ENCODE assay signal across 34 cellular contexts in genomic region chr10:107083388-107084009, GRCh38.
"Had no signal": no experiment of that assay in that cellular context is flagged by ENCODE, and none has a peak within 500 bp of the region (broad histone marks: within the 10 kb centered on the region; RNA-seq: fewer than 3 reads in every experiment).

No MANE protein-coding gene starts in this region.

- H3K27me3 Mint-ChIP-seq: activated CD4-positive, alpha-beta memory T cell treated with anti-CD3 and anti-CD28 coated beads for 36 hours; activated CD8-positive, alpha-beta memory T cell treated with anti-CD3 and anti-CD28 coated beads, Interleukin-2, amount 10 ng/mL, durations not matched to agents 7 days and 5 days; activated naive CD4-positive, alpha-beta T cell treated with anti-CD3 and anti-CD28 coated beads, Interleukin-2, amount 50 U/mL, for 24 hours; activated naive CD8-positive, alpha-beta T cell treated with anti-CD3 and anti-CD28 coated beads for 36 hours; activated naive CD8-positive, alpha-beta T cell treated with anti-CD3 and anti-CD28 coated beads, Interleukin-2, amount 50 U/mL, for 24 hours; brain; T-helper 17 cell had no signal

- H3K27ac ChIP-seq: adrenal gland, ascending aorta, breast epithelium, cardiac muscle cell, colonic mucosa, VCaP had no signal

- H3K9me3 Mint-ChIP-seq: activated naive CD4-positive, alpha-beta T cell treated with anti-CD3 and anti-CD28 coated beads, Interleukin-2, amount 50 U/mL, for 24 hours; activated naive CD8-positive, alpha-beta T cell treated with anti-CD3 and anti-CD28 coated beads for 36 hours; WTC11 had no signal

- DNase-seq: activated CD4-positive, alpha-beta memory T cell treated with anti-CD3 and anti-CD28 coated beads for 36 hours; activated CD4-positive, alpha-beta T cell treated with anti-CD3 and anti-CD28 coated beads for 1 hour; activated CD4-positive, alpha-beta T cell treated with anti-CD3 and anti-CD28 coated beads for 48 hours; activated CD4-positive, alpha-beta T cell treated with anti-CD3 and anti-CD28 coated beads, Interleukin-2, amount 50 U/mL, for 1 hour; activated CD8-positive, alpha-beta memory T cell treated with anti-CD3 and anti-CD28 coated beads, Interleukin-2, amount 10 ng/mL, durations not matched to agents 7 days and 5 days; activated CD8-positive, alpha-beta memory T cell treated with anti-CD3 and anti-CD28 coated beads, Interleukin-2, amount 50 U/mL, for 4 hours; activated CD8-positive, alpha-beta T cell treated with anti-CD3 and anti-CD28 coated beads, Interleukin-2, amount 10 ng/mL, durations not matched to agents 7 days and 5 days; activated effector memory CD4-positive, alpha-beta T cell treated with anti-CD3 and anti-CD28 coated beads, Interleukin-2, amount 50 U/mL, for 16 hours; activated naive CD4-positive, alpha-beta T cell treated with anti-CD3 and anti-CD28 coated beads for 36 hours; activated naive CD8-positive, alpha-beta T cell treated with anti-CD3 and anti-CD28 coated beads for 36 hours; activated naive CD8-positive, alpha-beta T cell treated with anti-CD3 and anti-CD28 coated beads, Interleukin-2, amount 50 U/mL, for 24 hours; activated T-cell treated with anti-CD3 and anti-CD28 coated beads, Interleukin-2, amount 50 U/mL, for 1 hour; activated T-cell treated with anti-CD3 and anti-CD28 coated beads, Interleukin-2, amount 50 U/mL, for 48 hours; adrenal gland; amygdala; central memory CD4-positive, alpha-beta T cell; cerebellar nuclear complex; colonic mucosa; effector CD8-positive, alpha-beta T cell; foreskin fibroblast; head of caudate nucleus; T-helper 1 cell; T-helper 17 cell had no signal

- H3K9me3 ChIP-seq: adrenal gland, ascending aorta, breast epithelium, colonic mucosa had no signal

- H3K36me3 Mint-ChIP-seq: activated CD4-positive, alpha-beta memory T cell treated with anti-CD3 and anti-CD28 coated beads for 36 hours; activated CD8-positive, alpha-beta memory T cell treated with anti-CD3 and anti-CD28 coated beads, Interleukin-2, amount 10 ng/mL, durations not matched to agents 7 days and 5 days; activated naive CD4-positive, alpha-beta T cell treated with anti-CD3 and anti-CD28 coated beads, Interleukin-2, amount 50 U/mL, for 24 hours; activated naive CD8-positive, alpha-beta T cell treated with anti-CD3 and anti-CD28 coated beads for 36 hours; WTC11 had no signal

- H3K27me3 ChIP-seq: adrenal gland, ascending aorta, breast epithelium, cardiac muscle cell, colonic mucosa had no signal

- ATAC-seq: activated CD8-positive, alpha-beta memory T cell treated with anti-CD3 and anti-CD28 coated beads, Interleukin-2, amount 10 ng/mL, durations not matched to agents 7 days and 5 days; activated CD8-positive, alpha-beta T cell treated with anti-CD3 and anti-CD28 coated beads, Interleukin-2, amount 10 ng/mL, durations not matched to agents 7 days and 5 days; activated naive CD8-positive, alpha-beta T cell treated with anti-CD3 and anti-CD28 coated beads, Interleukin-2, amount 50 U/mL, for 24 hours; esophagus mucosa; T-helper 17 cell; WTC11 had no signal

- H3K4me3 ChIP-seq: adrenal gland, ascending aorta, breast epithelium, cardiac muscle cell, colonic mucosa had no signal

- H3K27ac Mint-ChIP-seq: activated CD4-positive, alpha-beta memory T cell treated with anti-CD3 and anti-CD28 coated beads for 36 hours; activated CD8-positive, alpha-beta memory T cell treated with anti-CD3 and anti-CD28 coated beads, Interleukin-2, amount 10 ng/mL, durations not matched to agents 7 days and 5 days; activated CD8-positive, alpha-beta T cell treated with anti-CD3 and anti-CD28 coated beads, Interleukin-2, amount 10 ng/mL, durations not matched to agents 7 days and 5 days; activated naive CD4-positive, alpha-beta T cell treated with anti-CD3 and anti-CD28 coated beads for 36 hours; activated naive CD4-positive, alpha-beta T cell treated with anti-CD3 and anti-CD28 coated beads, Interleukin-2, amount 50 U/mL, for 24 hours; activated naive CD8-positive, alpha-beta T cell treated with anti-CD3 and anti-CD28 coated beads for 36 hours; activated naive CD8-positive, alpha-beta T cell treated with anti-CD3 and anti-CD28 coated beads, Interleukin-2, amount 50 U/mL, for 24 hours; activated T-helper 1 cell treated with anti-CD3 and anti-CD28 coated beads, Interleukin-12 subunit alpha, Interleukin-12 subunit beta, Interleukin-2, Interleukin-4 antibody, amounts not matched to agents 30 ng/mL and 10 ng/mL and 1 ng/mL, durations not matched to agents 14 hours and 24 hours and 36 hours; activated T-helper 2 cell treated with anti-CD3 and anti-CD28 coated beads, Interferon-gamma antibody, Interleukin-2, Interleukin-4, amounts not matched to agents 10 μg/mL and 5 μg/mL and 100 μg/mL, durations not matched to agents 14 hours and 24 hours and 36 hours; brain; T-helper 17 cell; T-helper 2 cell treated with Interferon-gamma antibody and Interleukin-4, amounts not matched to agents 5 μg/mL and 100 μg/mL, for 36 hours; WTC11 had no signal

- H3K4me3 Mint-ChIP-seq: activated CD4-positive, alpha-beta memory T cell treated with anti-CD3 and anti-CD28 coated beads for 36 hours; activated CD8-positive, alpha-beta memory T cell treated with anti-CD3 and anti-CD28 coated beads, Interleukin-2, amount 10 ng/mL, durations not matched to agents 7 days and 5 days; activated CD8-positive, alpha-beta T cell treated with anti-CD3 and anti-CD28 coated beads, Interleukin-2, amount 10 ng/mL, durations not matched to agents 7 days and 5 days; activated naive CD4-positive, alpha-beta T cell treated with anti-CD3 and anti-CD28 coated beads for 36 hours; activated naive CD4-positive, alpha-beta T cell treated with anti-CD3 and anti-CD28 coated beads, Interleukin-2, amount 50 U/mL, for 24 hours; activated naive CD8-positive, alpha-beta T cell treated with anti-CD3 and anti-CD28 coated beads for 36 hours; activated naive CD8-positive, alpha-beta T cell treated with anti-CD3 and anti-CD28 coated beads, Interleukin-2, amount 50 U/mL, for 24 hours; activated T-helper 1 cell treated with anti-CD3 and anti-CD28 coated beads, Interleukin-12 subunit alpha, Interleukin-12 subunit beta, Interleukin-2, Interleukin-4 antibody, amounts not matched to agents 30 ng/mL and 10 ng/mL and 1 ng/mL, durations not matched to agents 14 hours and 24 hours and 36 hours; brain; T-helper 17 cell; T-helper 2 cell treated with Interferon-gamma antibody and Interleukin-4, amounts not matched to agents 5 μg/mL and 100 μg/mL, for 36 hours; WTC11 had no signal

- H3K4me1 Mint-ChIP-seq: activated CD8-positive, alpha-beta memory T cell treated with anti-CD3 and anti-CD28 coated beads, Interleukin-2, amount 10 ng/mL, durations not matched to agents 7 days and 5 days; activated naive CD4-positive, alpha-beta T cell treated with anti-CD3 and anti-CD28 coated beads, Interleukin-2, amount 50 U/mL, for 24 hours; activated naive CD8-positive, alpha-beta T cell treated with anti-CD3 and anti-CD28 coated beads for 36 hours; activated naive CD8-positive, alpha-beta T cell treated with anti-CD3 and anti-CD28 coated beads, Interleukin-2, amount 50 U/mL, for 24 hours; T-helper 17 cell had no signal

- H3K36me3 ChIP-seq: adrenal gland, ascending aorta, breast epithelium, cardiac muscle cell, colonic mucosa had no signal

- H3K4me1 ChIP-seq: adrenal gland, ascending aorta, breast epithelium, colonic mucosa had no signal
